18 cellular contexts compared by ENCODE assay signal in the genomic region with DNA sequence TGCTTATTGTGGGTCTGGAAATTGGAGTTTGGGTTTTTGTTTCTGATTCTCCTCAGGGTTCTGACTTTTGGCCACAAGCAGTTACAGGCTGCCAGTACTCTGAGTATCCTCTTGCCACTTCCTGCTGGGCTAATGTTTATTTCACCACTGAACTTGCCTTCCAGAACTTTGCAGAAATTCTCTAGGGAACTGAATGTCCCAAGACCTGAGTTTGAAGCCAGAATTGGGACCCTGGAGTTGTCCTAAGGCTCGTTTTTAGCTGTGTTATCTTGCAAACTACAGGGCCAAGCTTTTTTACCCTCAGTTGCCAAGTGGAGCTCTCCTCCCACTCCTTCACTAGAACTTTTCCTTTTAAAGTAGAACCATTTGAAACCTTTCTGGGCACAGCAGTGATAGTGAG.
DNase-seq lines count a peak whose midpoint lies in the region; ATAC-seq and TF ChIP-seq lines count a peak whose summit lies in the region.
"Had no signal": no experiment of that assay in that cellular context is flagged by ENCODE, and none has a peak within 500 bp of the region (broad histone marks: within the 10 kb centered on the region; RNA-seq: fewer than 3 reads in every experiment).

No MANE protein-coding gene starts in this region.

- TF ChIP-seq CTCF in Loucy (conservative IDR thresholded peaks at IDR 0.05; ENCODE audit: low read length): no peak
- no peak for TF ChIP-seq CTCF in coronary artery (IDR thresholded peaks at IDR 0.05)
- no peak for TF ChIP-seq CTCF in osteocyte (IDR thresholded peaks at IDR 0.05)
- no peak for TF ChIP-seq CTCF in Caco-2 (IDR thresholded peaks at IDR 0.05; ENCODE audit: insufficient read depth in 1 of 2, low read depth in 1 of 2, low read length in 1 of 2, severe bottlenecking in 1 of 2, unreplicated experiment in 1 of 2)

- H3K36me3 ChIP-seq in Loucy (ENCODE audit: insufficient read depth, low read length): no peaks in the 10 kb centered on the region
- no peaks in the 10 kb centered on the region for H3K36me3 ChIP-seq in Caco-2 (ENCODE audit: control insufficient read depth, insufficient read depth, low read length)
- H3K36me3 ChIP-seq: brain microvascular endothelial cell, neutrophil, sigmoid colon, upper lobe of left lung had no signal

- H3F3A ChIP-seq in Loucy (ENCODE audit: low read depth): no peaks in the 10 kb centered on the region

- POLR2A ChIA-PET in Caco-2 (lab: Charles Lee): no interaction called here

- H3K9me2 ChIP-seq in Loucy (replicated peaks; ENCODE audit: low read depth, low read length): no peaks in the 10 kb centered on the region

- H3K9ac ChIP-seq in Loucy (ENCODE audit: low read depth, low read length, poor library complexity, severe bottlenecking): no peak overlapping the region

- H3K4me3 ChIP-seq in Loucy (ENCODE audit: low read length, poor library complexity, severe bottlenecking): no peak overlapping the region
- no peak overlapping the region for H3K4me3 ChIP-seq in coronary artery
- no peak overlapping the region for H3K4me3 ChIP-seq in Caco-2 (ENCODE audit: low read depth, low read length)
- H3K4me3 ChIP-seq: sigmoid colon, upper lobe of left lung had no signal

- H3K4me2 ChIP-seq in Loucy (ENCODE audit: low read depth, low read length, poor library complexity, severe bottlenecking): peak overlapping the region; percentile 8

- H3K4me1 ChIP-seq in Loucy (ENCODE audit: insufficient read depth, low read length, poor library complexity, severe bottlenecking): peaks cover 8% of the 10 kb centered on the region
- no peaks in the 10 kb centered on the region for H3K4me1 ChIP-seq in Caco-2
- H3K4me1 ChIP-seq: upper lobe of left lung had no signal

- no TSS peak for BruUV-seq in Caco-2 (replicated peaks; lab: Mats Ljungman, UMichigan)

- ATAC-seq in stimulated activated naive B cell treated with anti-CD40 and anti-IgM and Interleukin-4, amounts not matched to agents 10 μg/mL and 1 μg/mL and 100 μg/mL, for 72 hours (replicated peaks): no peak
- no peak for ATAC-seq in HG03565 (IDR thresholded peaks at IDR 0.05; ENCODE audit: unreplicated experiment)

- H3K27me3 ChIP-seq in Loucy (ENCODE audit: insufficient read depth, low read length, poor library complexity, severe bottlenecking) (no peaks in the 10 kb centered on the region), Caco-2 (replicated peaks; ENCODE audit: control insufficient read depth, insufficient read depth, low read length) (no peaks in the 10 kb centered on the region)
- H3K27me3 ChIP-seq: brain microvascular endothelial cell, neutrophil, sigmoid colon, upper lobe of left lung had no signal

- CTCF ChIA-PET in Caco-2 (lab: Charles Lee): no interaction called here

- no peaks in the 10 kb centered on the region for H3K9me3 Mint-ChIP-seq in osteocyte (ENCODE audit: unreplicated experiment)
- no peaks in the 10 kb centered on the region for H3K9me3 Mint-ChIP-seq in stimulated activated naive B cell treated with anti-CD40 and anti-IgM and Interleukin-4, amounts not matched to agents 10 μg/mL and 1 μg/mL and 100 μg/mL, for 72 hours
- H3K9me3 Mint-ChIP-seq in Caco-2 (ENCODE audit: unreplicated experiment): no peaks in the 10 kb centered on the region
- H3K9me3 Mint-ChIP-seq: activated B cell treated with CpG ODN at 0.5 μM for 24 hours; mesothelial cell of epicardium; T-helper 1 cell treated with Interleukin-12 subunit alpha and Interleukin-12 subunit beta and Interleukin-4 antibody, amounts not matched to agents 30 μg/mL and 1 μg/mL, for 36 hours had no signal

- intact Hi-C loops in Caco-2 (cut with micrococcal nuclease; ENCODE audit: unreplicated experiment): loop anchor here (10.0 kb wide), 1 partner anchor 100 kb away; no protein-coding TSS in a partner anchor

- H3K4me1 Mint-ChIP-seq in osteocyte (ENCODE audit: unreplicated experiment) (peaks cover 24% of the 10 kb centered on the region), Caco-2 (ENCODE audit: low read depth, unreplicated experiment) (no peaks in the 10 kb centered on the region)
- no peaks in the 10 kb centered on the region for H3K4me1 Mint-ChIP-seq in stimulated activated naive B cell treated with anti-CD40 and anti-IgM and Interleukin-4, amounts not matched to agents 10 μg/mL and 1 μg/mL and 100 μg/mL, for 72 hours
- H3K4me1 Mint-ChIP-seq: activated B cell treated with CpG ODN at 0.5 μM for 24 hours had no signal

- no peaks in the 10 kb centered on the region for H4K20me1 ChIP-seq in Loucy (ENCODE audit: insufficient read depth, low read length, poor library complexity, severe bottlenecking)

- no peaks in the 10 kb centered on the region for H3K27me3 Mint-ChIP-seq in osteocyte (ENCODE audit: unreplicated experiment)
- H3K27me3 Mint-ChIP-seq in stimulated activated naive B cell treated with anti-CD40 and anti-IgM and Interleukin-4, amounts not matched to agents 10 μg/mL and 1 μg/mL and 100 μg/mL, for 72 hours: peaks cover 0 to 3% of the 10 kb centered on the region in 2 donors
- no peaks in the 10 kb centered on the region for H3K27me3 Mint-ChIP-seq in Caco-2 (ENCODE audit: insufficient read depth, unreplicated experiment)
- H3K27me3 Mint-ChIP-seq: activated B cell treated with CpG ODN at 0.5 μM for 24 hours had no signal

- H3K27ac Mint-ChIP-seq in osteocyte (ENCODE audit: unreplicated experiment): peak overlapping the region; percentile 58
- no peak overlapping the region for H3K27ac Mint-ChIP-seq in stimulated activated naive B cell treated with anti-CD40 and anti-IgM and Interleukin-4, amounts not matched to agents 10 μg/mL and 1 μg/mL and 100 μg/mL, for 72 hours
- H3K27ac Mint-ChIP-seq in Caco-2 (ENCODE audit: unreplicated experiment): no peak overlapping the region
- H3K27ac Mint-ChIP-seq: activated B cell treated with CpG ODN at 0.5 μM for 24 hours; mesothelial cell of epicardium; T-helper 1 cell treated with Interleukin-12 subunit alpha and Interleukin-12 subunit beta and Interleukin-4 antibody, amounts not matched to agents 30 μg/mL and 1 μg/mL, for 36 hours had no signal

- H3K79me2 ChIP-seq in Loucy (ENCODE audit: insufficient read depth, low read length): no peaks in the 10 kb centered on the region

- H3K9me3 ChIP-seq in Loucy (ENCODE audit: insufficient read depth, low read depth, low read length) (no peaks in the 10 kb centered on the region), Caco-2 (no peaks in the 10 kb centered on the region)
- H3K9me3 ChIP-seq: neutrophil, sigmoid colon, upper lobe of left lung had no signal

- H3K4me3 Mint-ChIP-seq in osteocyte (ENCODE audit: unreplicated experiment) (no peak overlapping the region), Caco-2 (ENCODE audit: unreplicated experiment) (no peak overlapping the region)
- no peak overlapping the region for H3K4me3 Mint-ChIP-seq in stimulated activated naive B cell treated with anti-CD40 and anti-IgM and Interleukin-4, amounts not matched to agents 10 μg/mL and 1 μg/mL and 100 μg/mL, for 72 hours
- H3K4me3 Mint-ChIP-seq: activated B cell treated with CpG ODN at 0.5 μM for 24 hours; mesothelial cell of epicardium; T-helper 1 cell treated with Interleukin-12 subunit alpha and Interleukin-12 subunit beta and Interleukin-4 antibody, amounts not matched to agents 30 μg/mL and 1 μg/mL, for 36 hours had no signal

- H2AFZ ChIP-seq in Loucy (ENCODE audit: low read length): peak overlapping the region; percentile 47; the same call in 1 of the 2 replicates

- H3K36me3 Mint-ChIP-seq in osteocyte (ENCODE audit: unreplicated experiment) (no peaks in the 10 kb centered on the region), Caco-2 (ENCODE audit: insufficient read depth, unreplicated experiment) (no peaks in the 10 kb centered on the region)
- no peaks in the 10 kb centered on the region for H3K36me3 Mint-ChIP-seq in stimulated activated naive B cell treated with anti-CD40 and anti-IgM and Interleukin-4, amounts not matched to agents 10 μg/mL and 1 μg/mL and 100 μg/mL, for 72 hours
- H3K36me3 Mint-ChIP-seq: mesothelial cell of epicardium had no signal

- peak overlapping the region; percentile 72 to 82 for H3K27ac ChIP-seq in coronary artery
- H3K27ac ChIP-seq: brain microvascular endothelial cell, neutrophil, upper lobe of left lung had no signal

- DNase-seq in Ammon's horn (ENCODE audit: low spot score) (peak; percentile 21), coronary artery (ENCODE audit: low spot score) (peak; percentile 78), osteocyte (ENCODE audit: extremely low spot score, unreplicated experiment) (no peak), NCI-H510A treated with DMSO at 0.1 percent for 48 hours (lab: John Stamatoyannopoulos, UW) (no peak), Caco-2 (no peak)
- DNase-seq in stimulated activated naive B cell treated with anti-CD40 and anti-IgM and Interleukin-4, amounts not matched to agents 10 μg/mL and 1 μg/mL and 100 μg/mL, for 72 hours: no peak
- DNase-seq: activated B cell treated with CpG ODN at 0.5 μM for 24 hours; activated gamma-delta T cell treated with Interleukin-2 at 50 U/mL for 16 hours; brain microvascular endothelial cell; effector memory CD4-positive, alpha-beta T cell; NCI-H1105; sigmoid colon; upper lobe of left lung had no signal

Comparison
In these comparisons a context has a peak if more than half of its experiments do, and no peak if none do; other contexts are left out.
1. DNase-seq: peak in Ammon's horn (single experiment) and coronary artery (single experiment); none in osteocyte (single experiment), NCI-H510A treated with DMSO at 0.1 percent for 48 hours (single experiment), stimulated activated naive B cell treated with anti-CD40 and anti-IgM and Interleukin-4, amounts not matched to agents 10 μg/mL and 1 μg/mL and 100 μg/mL, for 72 hours (single experiment) and Caco-2 (0 of 2).